1 cellular context compared by ENCODE assay signal in the genomic region with DNA sequence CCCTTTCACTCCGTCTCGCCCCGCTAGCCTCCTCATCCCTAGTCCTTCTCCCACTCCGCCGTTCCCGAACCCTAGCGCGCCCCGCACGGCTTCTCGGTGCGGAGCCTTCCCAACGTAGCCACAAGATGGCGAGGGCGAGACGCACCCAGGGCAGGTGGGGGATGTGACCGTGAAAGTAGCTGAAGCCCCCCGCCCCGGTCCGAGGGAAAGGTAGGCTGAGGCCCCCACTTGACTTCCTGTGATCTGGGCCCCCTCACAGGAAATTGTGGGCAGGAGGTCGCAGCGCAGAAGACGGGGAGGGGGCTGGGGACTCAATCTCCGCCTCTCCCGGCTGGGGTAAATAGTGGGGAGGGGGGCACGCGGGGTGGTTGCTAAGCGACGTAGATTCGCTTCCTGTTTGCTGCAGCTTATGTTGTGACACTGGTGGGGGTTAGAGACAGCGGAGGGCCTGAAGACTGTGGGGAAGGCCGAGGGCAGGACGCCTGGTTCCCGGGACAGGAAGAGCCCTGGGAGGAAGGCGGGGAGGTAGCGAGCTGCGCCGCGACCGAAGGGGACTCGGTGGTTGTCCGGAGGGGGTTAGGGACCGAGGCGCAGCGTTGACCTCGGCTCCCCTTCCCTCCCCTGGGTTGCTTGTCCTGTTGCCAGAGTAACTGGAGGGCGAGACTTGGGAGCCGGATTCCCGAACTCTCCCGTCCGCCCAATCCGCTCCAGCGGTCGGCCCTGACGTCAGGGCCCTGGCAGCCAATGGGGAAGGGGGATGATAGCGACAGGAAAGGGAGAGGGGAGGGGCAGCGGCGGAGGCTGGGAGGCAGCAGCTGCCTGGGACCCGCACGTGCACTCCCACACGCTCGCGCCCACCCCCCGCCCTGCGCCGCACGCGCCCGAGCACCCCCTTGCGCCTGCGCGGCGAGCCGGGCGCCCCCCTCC.
TF ChIP-seq lines count a peak whose summit lies in the region.

No MANE protein-coding gene starts in this region.

TF ChIP-seq in K562, 482 proteins besides CTCF, POLR2A, EP300 and RAD21 (continued from another document and continues in another):
- 0 out of 2 replicates have a peak, but pooled peaks have one; percentile 15 for TF ChIP-seq SMAD4 (CRISPR knock-in tag; conservative IDR thresholded peaks at IDR 0.05)
- TF ChIP-seq ZNF584 (CRISPR knock-in tag; IDR thresholded peaks at IDR 0.05; ENCODE audit: low read depth) = no peak
- TF ChIP-seq ZNF324 (CRISPR knock-in tag; IDR thresholded peaks at IDR 0.05) = no peak
- no peak for TF ChIP-seq THRB (CRISPR knock-in tag; conservative IDR thresholded peaks at IDR 0.05)
- no peak; the same call in 1 of the 2 replicates for TF ChIP-seq ETV1 (tag; conservative IDR thresholded peaks at IDR 0.05; ENCODE audit: low read depth)
- no peak for TF ChIP-seq SMARCE1 (IDR thresholded peaks at IDR 0.05)
- no peak for TF ChIP-seq SPI1 (IDR thresholded peaks at IDR 0.05; ENCODE audit: borderline replicate concordance, low read depth, low read length)
- TF ChIP-seq LCOR (CRISPR knock-in tag; IDR thresholded peaks at IDR 0.05) = no peak
- TF ChIP-seq, protein P1, sequence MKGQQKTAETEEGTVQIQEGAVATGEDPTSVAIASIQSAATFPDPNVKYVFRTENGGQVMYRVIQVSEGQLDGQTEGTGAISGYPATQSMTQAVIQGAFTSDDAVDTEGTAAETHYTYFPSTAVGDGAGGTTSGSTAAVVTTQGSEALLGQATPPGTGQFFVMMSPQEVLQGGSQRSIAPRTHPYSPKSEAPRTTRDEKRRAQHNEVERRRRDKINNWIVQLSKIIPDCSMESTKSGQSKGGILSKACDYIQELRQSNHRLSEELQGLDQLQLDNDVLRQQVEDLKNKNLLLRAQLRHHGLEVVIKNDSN (CRISPR knock-in tag; IDR thresholded peaks at IDR 0.05) = peak; percentile 72
- no peak for TF ChIP-seq PPARD (CRISPR knock-in tag; IDR thresholded peaks at IDR 0.05)
- TF ChIP-seq PRDM10 (IDR thresholded peaks at IDR 0.05; ENCODE audit: partially characterized antibody) = peak; percentile 78
- TF ChIP-seq ESRRB (CRISPR knock-in tag; IDR thresholded peaks at IDR 0.05; ENCODE audit: borderline replicate concordance) = no peak
- no peak for TF ChIP-seq HINFP (tag; conservative IDR thresholded peaks at IDR 0.05; ENCODE audit: low read depth)
- TF ChIP-seq MYNN (IDR thresholded peaks at IDR 0.05) = no peak
- TF ChIP-seq MYNN (CRISPR knock-in tag; IDR thresholded peaks at IDR 0.05) = no peak
- TF ChIP-seq XRCC5 (IDR thresholded peaks at IDR 0.05; ENCODE audit: low read depth, low read length) = no peak
- no peak for TF ChIP-seq SMARCA5 (IDR thresholded peaks at IDR 0.05)
- TF ChIP-seq NR2C2 (CRISPR knock-in tag; IDR thresholded peaks at IDR 0.05) = 0 out of 2 replicates have a peak, but pooled peaks have one; percentile 30
- TF ChIP-seq NR2C2 (tag; IDR thresholded peaks at IDR 0.05) = no peak; the same call in 1 of the 2 replicates
- no peak for TF ChIP-seq PCBP1 (IDR thresholded peaks at IDR 0.05; ENCODE audit: low read depth, low read length, poor library complexity, severe bottlenecking)
- no peak for TF ChIP-seq ZBTB8A (IDR thresholded peaks at IDR 0.05; ENCODE audit: partially characterized antibody)
- TF ChIP-seq ZNF347 (CRISPR knock-in tag; IDR thresholded peaks at IDR 0.05; ENCODE audit: low read depth) = no peak
- TF ChIP-seq, protein P2, sequence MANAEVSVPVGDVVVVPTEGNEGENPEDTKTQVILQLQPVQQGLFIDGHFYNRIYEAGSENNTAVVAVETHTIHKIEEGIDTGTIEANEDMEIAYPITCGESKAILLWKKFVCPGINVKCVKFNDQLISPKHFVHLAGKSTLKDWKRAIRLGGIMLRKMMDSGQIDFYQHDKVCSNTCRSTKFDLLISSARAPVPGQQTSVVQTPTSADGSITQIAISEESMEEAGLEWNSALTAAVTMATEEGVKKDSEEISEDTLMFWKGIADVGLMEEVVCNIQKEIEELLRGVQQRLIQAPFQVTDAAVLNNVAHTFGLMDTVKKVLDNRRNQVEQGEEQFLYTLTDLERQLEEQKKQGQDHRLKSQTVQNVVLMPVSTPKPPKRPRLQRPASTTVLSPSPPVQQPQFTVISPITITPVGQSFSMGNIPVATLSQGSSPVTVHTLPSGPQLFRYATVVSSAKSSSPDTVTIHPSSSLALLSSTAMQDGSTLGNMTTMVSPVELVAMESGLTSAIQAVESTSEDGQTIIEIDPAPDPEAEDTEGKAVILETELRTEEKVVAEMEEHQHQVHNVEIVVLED (CRISPR knock-in tag; IDR thresholded peaks at IDR 0.05) = 0 out of 2 replicates have a peak, but pooled peaks have one; percentile 17
- peak; percentile 39; the same call in 1 of the 2 replicates for TF ChIP-seq GABPA (tag; conservative IDR thresholded peaks at IDR 0.05; ENCODE audit: low read depth)
- TF ChIP-seq SRSF7 (optimal IDR thresholded peaks at IDR 0.05; ENCODE audit: low read depth, low read length) = no peak
- peak; percentile 60 for TF ChIP-seq RBBP5 (IDR thresholded peaks at IDR 0.05; ENCODE audit: borderline replicate concordance, insufficient read depth, low read length, poor library complexity, severe bottlenecking)
- no peak for TF ChIP-seq PTRF (tag; IDR thresholded peaks at IDR 0.05)
- TF ChIP-seq ZKSCAN3 (CRISPR knock-in tag; IDR thresholded peaks at IDR 0.05) = no peak
- TF ChIP-seq NCOA2 (IDR thresholded peaks at IDR 0.05; ENCODE audit: partially characterized antibody in 2 of 2) = no peak
- TF ChIP-seq, protein P3, sequence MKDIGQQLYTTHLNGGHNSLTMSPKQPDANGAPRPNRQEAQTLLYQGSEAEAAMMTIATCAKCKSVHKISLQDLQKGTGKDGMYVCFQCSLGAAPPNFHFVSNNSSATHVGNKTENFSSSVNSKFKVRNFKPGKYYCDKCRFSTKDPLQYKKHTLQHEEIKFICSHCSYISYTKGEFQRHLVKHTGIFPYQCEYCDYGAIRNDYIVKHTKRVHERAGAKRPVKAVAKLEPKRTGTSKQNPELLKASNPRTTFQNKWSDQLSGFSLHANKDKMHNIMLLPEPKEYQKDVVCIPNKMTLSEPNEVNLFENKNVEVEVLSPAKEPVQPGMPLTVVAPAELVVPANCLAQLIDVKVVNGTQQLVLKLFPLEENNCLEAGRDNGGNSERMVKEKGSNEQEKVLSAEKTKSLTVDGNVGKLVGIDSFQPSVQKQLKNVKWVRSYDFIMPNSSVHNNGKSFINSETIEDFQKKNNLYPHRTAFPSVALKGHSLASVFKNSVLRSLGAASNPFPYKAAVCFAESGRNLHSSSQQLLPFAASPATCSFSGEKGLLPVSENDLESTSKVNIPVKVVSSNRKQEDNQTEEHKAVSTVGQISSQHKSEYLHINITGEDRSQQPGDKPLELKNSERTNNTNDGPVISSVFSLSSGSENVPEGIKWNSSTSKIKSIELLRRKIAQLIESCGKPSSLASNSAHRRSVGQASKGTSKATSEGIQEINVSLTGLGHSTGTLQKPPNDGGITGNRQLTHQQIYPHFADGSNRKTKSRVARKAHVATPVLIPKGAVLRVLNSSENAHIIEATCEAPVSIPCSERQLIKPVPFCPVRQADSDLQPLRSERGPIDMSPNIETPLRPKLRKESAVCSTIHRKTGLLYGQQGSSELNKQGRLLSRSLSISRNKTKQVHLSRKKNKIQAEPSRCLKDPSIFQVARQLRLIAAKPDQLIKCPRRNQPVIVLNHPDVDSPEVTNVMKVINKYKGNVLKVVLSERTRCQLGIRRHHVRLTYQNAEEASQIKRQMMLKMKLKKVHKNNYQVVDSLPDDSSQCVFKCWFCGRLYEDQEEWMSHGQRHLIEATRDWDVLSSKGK (CRISPR knock-in tag; IDR thresholded peaks at IDR 0.05) = no peak
- no peak for TF ChIP-seq HNRNPLL (IDR thresholded peaks at IDR 0.05; ENCODE audit: low read depth, low read length, poor library complexity, severe bottlenecking)
- TF ChIP-seq ZNF785 (CRISPR knock-in tag; IDR thresholded peaks at IDR 0.05) = no peak
- TF ChIP-seq MAFF (IDR thresholded peaks at IDR 0.05; ENCODE audit: low read length) = no peak
- peak; percentile 59 for TF ChIP-seq EGR1 (conservative IDR thresholded peaks at IDR 0.05)
- TF ChIP-seq ZNF23 (CRISPR knock-in tag; IDR thresholded peaks at IDR 0.05) = no peak
- no peak for TF ChIP-seq ZNF668 (CRISPR knock-in tag; IDR thresholded peaks at IDR 0.05)
- TF ChIP-seq TBP (optimal IDR thresholded peaks at IDR 0.05; ENCODE audit: low read depth, low read length) = no peak
- TF ChIP-seq ZNF212 (CRISPR knock-in tag; IDR thresholded peaks at IDR 0.05) = no peak
- no peak for TF ChIP-seq ZNF644 (tag; IDR thresholded peaks at IDR 0.05; ENCODE audit: low read depth)
- TF ChIP-seq STAT5B (CRISPR knock-in tag; IDR thresholded peaks at IDR 0.05) = no peak
- no peak for TF ChIP-seq DLX4 (CRISPR knock-in tag; IDR thresholded peaks at IDR 0.05)
- TF ChIP-seq CBFA2T2 (conservative IDR thresholded peaks at IDR 0.05) = no peak
- TF ChIP-seq MCM2 (IDR thresholded peaks at IDR 0.05; ENCODE audit: low read depth) = no peak
- no peak for TF ChIP-seq ZNF766 (CRISPR knock-in tag; conservative IDR thresholded peaks at IDR 0.05)
- no peak; the same call in 1 of the 2 replicates for TF ChIP-seq ESRRA (IDR thresholded peaks at IDR 0.05; ENCODE audit: borderline replicate concordance, low read depth)
- no peak for TF ChIP-seq ATF1 (CRISPR knock-in tag; IDR thresholded peaks at IDR 0.05)
- peak; percentile 82 for TF ChIP-seq ATF1 (tag; IDR thresholded peaks at IDR 0.05)
- TF ChIP-seq NR2C1 (IDR thresholded peaks at IDR 0.05) = no peak
- no peak for TF ChIP-seq NR2C1 (tag; IDR thresholded peaks at IDR 0.05)
- TF ChIP-seq, protein P4, sequence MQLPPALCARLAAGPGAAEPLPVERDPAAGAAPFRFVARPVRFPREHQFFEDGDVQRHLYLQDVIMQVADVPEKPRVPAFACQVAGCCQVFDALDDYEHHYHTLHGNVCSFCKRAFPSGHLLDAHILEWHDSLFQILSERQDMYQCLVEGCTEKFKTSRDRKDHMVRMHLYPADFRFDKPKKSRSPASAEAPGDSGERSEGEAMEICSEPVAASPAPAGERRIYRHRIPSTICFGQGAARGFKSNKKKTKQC (CRISPR knock-in tag; IDR thresholded peaks at IDR 0.05) = no peak
- no peak for TF ChIP-seq ELF1 (tag; IDR thresholded peaks at IDR 0.05)
- no peak for TF ChIP-seq ZNF124 (CRISPR knock-in tag; IDR thresholded peaks at IDR 0.05)
- TF ChIP-seq PHB2 (IDR thresholded peaks at IDR 0.05; ENCODE audit: low read depth) = no peak
- no peak for TF ChIP-seq GTF2A2 (tag; IDR thresholded peaks at IDR 0.05)
- TF ChIP-seq DMBX1 (CRISPR knock-in tag; IDR thresholded peaks at IDR 0.05; ENCODE audit: borderline replicate concordance) = no peak
- TF ChIP-seq BRCA1 (IDR thresholded peaks at IDR 0.05) = no peak
- TF ChIP-seq BRCA1 (CRISPR knock-in tag; IDR thresholded peaks at IDR 0.05) = no peak
- no peak for TF ChIP-seq KLF13 (tag; IDR thresholded peaks at IDR 0.05; ENCODE audit: borderline replicate concordance, low read depth)
- no peak for TF ChIP-seq MTA2 (IDR thresholded peaks at IDR 0.05; ENCODE audit: low read depth)
- peak; percentile 94 for TF ChIP-seq RFX1 (IDR thresholded peaks at IDR 0.05)
- no peak for TF ChIP-seq TAL1 (IDR thresholded peaks at IDR 0.05)
